ENCODE assay signal across 15 cellular contexts in the genomic region with DNA sequence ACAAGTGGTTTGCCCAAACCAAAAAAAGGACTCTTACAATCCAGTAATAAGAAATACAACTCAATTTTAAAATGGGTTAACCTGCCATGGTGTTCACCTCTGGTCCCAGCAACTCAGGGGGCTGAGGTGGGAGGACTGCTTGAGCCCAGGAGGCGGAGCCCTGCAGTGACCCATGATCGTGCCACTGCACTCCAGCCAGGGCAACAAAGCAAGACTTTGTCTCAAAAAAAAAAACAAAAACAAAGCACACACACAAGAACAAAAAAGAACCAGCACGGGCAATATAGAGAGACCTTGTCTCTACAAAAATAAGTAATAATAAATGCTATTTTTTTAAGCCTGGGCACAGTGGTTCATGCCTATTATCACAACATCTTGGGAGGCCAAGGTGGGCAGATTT.
DNase-seq lines count a peak whose midpoint lies in the region; ATAC-seq lines count a peak whose summit lies in the region.
"Had no signal": no experiment of that assay in that cellular context is flagged by ENCODE, and none has a peak within 500 bp of the region (broad histone marks: within the 10 kb centered on the region; RNA-seq: fewer than 3 reads in every experiment).

No MANE protein-coding gene starts in this region.

- H3K27ac ChIP-seq in angular gyrus (ENCODE audit: low read depth, low read length): peak overlapping the region; percentile 93
- H3K27ac ChIP-seq: A549 had no signal

- DNase-seq in globus pallidus (ENCODE audit: low spot score) (peak; percentile 80), putamen (ENCODE audit: low spot score) (peak; percentile 68), NCI-H1105 treated with DMSO at 0.1 percent for 48 hours (lab: John Stamatoyannopoulos, UW) (no peak)
- DNase-seq: Caco-2; CD8-positive, alpha-beta T cell; DND-41; GDM1; GOT3; H9; IMR-90 had no signal

- ATAC-seq in HG03521 (IDR thresholded peaks at IDR 0.05; ENCODE audit: unreplicated experiment) (no peak), HG02763 (IDR thresholded peaks at IDR 0.05; ENCODE audit: unreplicated experiment) (no peak), HG03108 (IDR thresholded peaks at IDR 0.05; ENCODE audit: unreplicated experiment) (no peak)
- ATAC-seq: A549; CD8-positive, alpha-beta T cell had no signal
